In genomic region chr17:76152580-76152979, GRCh38 we compare ENCODE assay signal across 22 cellular contexts. TPM values are rescaled to one million over a fixed set of nuclear protein-coding genes. Genes with fewer than 3 reads are reported as not detected.
A peak's percentile ranks its signal among the peaks of the same experiment; 100 is the strongest.
DNase-seq lines count a peak whose midpoint lies in the region; ATAC-seq and TF ChIP-seq lines count a peak whose summit lies in the region.
"Had no signal": no experiment of that assay in that cellular context is flagged by ENCODE, and none has a peak within 500 bp of the region (broad histone marks: within the 10 kb centered on the region; RNA-seq: fewer than 3 reads in every experiment).

No MANE protein-coding gene starts in this region.

- POLR2A ChIA-PET in WTC11 (lab: Charles Lee), result no interaction called here

- ATAC-seq in WTC11 (peak; percentile 70), HG02588 (IDR thresholded peaks at IDR 0.05; ENCODE audit: unreplicated experiment) (no peak)
- ATAC-seq: esophagus mucosa; natural killer cell treated with Interleukin-12 subunit alpha and Interleukin-12 subunit beta and Interleukin-15 and Interleukin-18, amount 100 ng/mL, for 72 hours; sciatic nerve had no signal

- H3K9ac ChIP-seq in endodermal cell (ENCODE audit: extremely low read depth, low read length, poor library complexity, severe bottlenecking), result no peak overlapping the region

- H3K27ac ChIP-seq in endodermal cell (ENCODE audit: low read depth, low read length) (no peak overlapping the region), suprapubic skin (no peak overlapping the region)
- H3K27ac ChIP-seq: ovary, thoracic aorta had no signal

- no peaks in the 10 kb centered on the region for H3K9me3 Mint-ChIP-seq in activated naive CD4-positive, alpha-beta T cell treated with anti-CD3 and anti-CD28 coated beads, Interleukin-2, amount 10 ng/mL, durations not matched to agents 7 days and 5 days
- H3K9me3 Mint-ChIP-seq in WTC11 (no peaks in the 10 kb centered on the region), endodermal cell (no peaks in the 10 kb centered on the region)
- H3K9me3 Mint-ChIP-seq: natural killer cell treated with Interleukin-12 subunit alpha and Interleukin-12 subunit beta and Interleukin-15 and Interleukin-18, amount 100 ng/mL, for 72 hours had no signal

- no peak for DNase-seq in activated naive CD4-positive, alpha-beta T cell treated with anti-CD3 and anti-CD28 coated beads, Interleukin-2, amount 10 ng/mL, durations not matched to agents 7 days and 5 days
- no peak for DNase-seq in activated naive CD4-positive, alpha-beta T cell (lab: John Stamatoyannopoulos, UW)
- DNase-seq in WTC11 (ENCODE audit: low spot score) (no peak), endodermal cell (peak; percentile 82), suprapubic skin (ENCODE audit: low spot score in 2 of 2) (peak; percentile 46 to 47), inferior parietal cortex (ENCODE audit: extremely low spot score) (no peak), DMS153 treated with DMSO at 0.1 percent for 48 hours (lab: John Stamatoyannopoulos, UW; ENCODE audit: unreplicated experiment) (no peak)
- DNase-seq: aorta, DMS53, GF-D8, kidney glomerular epithelial cell, mesenchymal stem cell, MM.1S, NCI-H2171 treated with DMSO at 0.1 percent for 48 hours, NCI-H748 treated with DMSO at 0.1 percent for 48 hours, ovary, SHP77 had no signal

- peaks cover 52% of the 10 kb centered on the region for H3K4me1 Mint-ChIP-seq in activated naive CD4-positive, alpha-beta T cell treated with anti-CD3 and anti-CD28 coated beads, Interleukin-2, amount 10 ng/mL, durations not matched to agents 7 days and 5 days
- H3K4me1 Mint-ChIP-seq in WTC11 (peaks cover 35% of the 10 kb centered on the region), endodermal cell (peaks cover 20% of the 10 kb centered on the region)

- TF ChIP-seq EP300 in suprapubic skin (IDR thresholded peaks at IDR 0.05), result no peak

- H3K9me3 ChIP-seq in endodermal cell (ENCODE audit: control insufficient read depth, low read length) (no peaks in the 10 kb centered on the region), suprapubic skin (no peaks in the 10 kb centered on the region)
- H3K9me3 ChIP-seq: ovary, thoracic aorta had no signal

- H3K4me1 ChIP-seq in endodermal cell (ENCODE audit: control insufficient read depth, insufficient read depth, low read length), result no peaks in the 10 kb centered on the region
- no peaks in the 10 kb centered on the region for H3K4me1 ChIP-seq in suprapubic skin

- H3K27me3 ChIP-seq in endodermal cell (ENCODE audit: control insufficient read depth, insufficient read depth, low read length, poor library complexity, severe bottlenecking), result no peaks in the 10 kb centered on the region
- H3K27me3 ChIP-seq in suprapubic skin, result no peaks in the 10 kb centered on the region
- H3K27me3 ChIP-seq: ovary had no signal

- no peak overlapping the region for H3K4me3 ChIP-seq in endodermal cell (ENCODE audit: low read length)
- no peak overlapping the region for H3K4me3 ChIP-seq in suprapubic skin
- H3K4me3 ChIP-seq: ovary, thoracic aorta had no signal

- H3K27me3 Mint-ChIP-seq in activated naive CD4-positive, alpha-beta T cell treated with anti-CD3 and anti-CD28 coated beads, Interleukin-2, amount 10 ng/mL, durations not matched to agents 7 days and 5 days, result no peaks in the 10 kb centered on the region
- H3K27me3 Mint-ChIP-seq in WTC11 (ENCODE audit: low read depth) (no peaks in the 10 kb centered on the region), endodermal cell (ENCODE audit: insufficient read depth) (no peaks in the 10 kb centered on the region)
- H3K27me3 Mint-ChIP-seq: natural killer cell treated with Interleukin-12 subunit alpha and Interleukin-12 subunit beta and Interleukin-15 and Interleukin-18, amount 100 ng/mL, for 72 hours had no signal

- H3K4me3 Mint-ChIP-seq in activated naive CD4-positive, alpha-beta T cell treated with anti-CD3 and anti-CD28 coated beads, Interleukin-2, amount 10 ng/mL, durations not matched to agents 7 days and 5 days, result no peak overlapping the region
- H3K4me3 Mint-ChIP-seq in WTC11, result no peak overlapping the region
- no peak overlapping the region for H3K4me3 Mint-ChIP-seq in endodermal cell
- H3K4me3 Mint-ChIP-seq: natural killer cell treated with Interleukin-12 subunit alpha and Interleukin-12 subunit beta and Interleukin-15 and Interleukin-18, amount 100 ng/mL, for 72 hours had no signal

- TF ChIP-seq POLR2A in suprapubic skin (IDR thresholded peaks at IDR 0.05), result no peak

- peak overlapping the region; percentile 96 for H3K27ac Mint-ChIP-seq in activated naive CD4-positive, alpha-beta T cell treated with anti-CD3 and anti-CD28 coated beads, Interleukin-2, amount 10 ng/mL, durations not matched to agents 7 days and 5 days
- H3K27ac Mint-ChIP-seq in WTC11 (no peak overlapping the region), endodermal cell (no peak overlapping the region)

- 84 to 87% methylated on average over 6 to 7 of the region's 7 CpGs for WGBS in endodermal cell (ENCODE audit: insufficient coverage in 1 of 2, insufficient read length in 1 of 2), 2 experiments
- WGBS in suprapubic skin, result 78% methylated on average over 7 of the region's 7 CpGs

- no peak for TF ChIP-seq CTCF in WTC11 (IDR thresholded peaks at IDR 0.05)
- peak; percentile 32 for TF ChIP-seq CTCF in endodermal cell (conservative IDR thresholded peaks at IDR 0.05)
- no peak for TF ChIP-seq CTCF in suprapubic skin (IDR thresholded peaks at IDR 0.05)

- CTCF ChIA-PET in activated naive CD4-positive, alpha-beta T cell treated with anti-CD3 and anti-CD28 coated beads, Interleukin-2, amount 10 ng/mL, durations not matched to agents 7 days and 5 days (lab: Charles Lee), result interaction anchor here (1.0 to 2.4 kb wide), 5 partner anchors 17 to 245 kb away, joined by 3 to 10 read pairs (median 5); no protein-coding TSS in a partner anchor
- CTCF ChIA-PET in WTC11 (lab: Charles Lee), result interaction anchor here (0.9 to 4.6 kb wide), 21 partner anchors 9 to 152 kb away, joined by 3 to 68 read pairs (median 5); partner anchors contain the start of genes CDK3 and FOXJ1

- H3K36me3 ChIP-seq in endodermal cell (ENCODE audit: control insufficient read depth, insufficient read depth, low read length), result no peaks in the 10 kb centered on the region
- H3K36me3 ChIP-seq in suprapubic skin, result no peaks in the 10 kb centered on the region
- H3K36me3 ChIP-seq: ovary, thoracic aorta had no signal

- peaks cover 88% of the 10 kb centered on the region for H3K36me3 Mint-ChIP-seq in activated naive CD4-positive, alpha-beta T cell treated with anti-CD3 and anti-CD28 coated beads, Interleukin-2, amount 10 ng/mL, durations not matched to agents 7 days and 5 days
- no peaks in the 10 kb centered on the region for H3K36me3 Mint-ChIP-seq in WTC11
- no peaks in the 10 kb centered on the region for H3K36me3 Mint-ChIP-seq in endodermal cell (ENCODE audit: low read depth)
- H3K36me3 Mint-ChIP-seq: natural killer cell treated with Interleukin-12 subunit alpha and Interleukin-12 subunit beta and Interleukin-15 and Interleukin-18, amount 100 ng/mL, for 72 hours had no signal

TF ChIP-seq in WTC11, 78 proteins besides CTCF, POLR2A, EP300 and RAD21:
- TF ChIP-seq HMGXB4 (CRISPR knock-in tag; IDR thresholded peaks at IDR 0.05) (0 out of 2 replicates have a peak, but pooled peaks have one; percentile 1), ATF3 (CRISPR knock-in tag; conservative IDR thresholded peaks at IDR 0.05) (no peak)
TF ChIP-seq in WTC11: peak in this region for 1.

RNA-seq across cellular contexts. Expression of gene FOXJ1, which starts 11.5 kb away (rescaled TPM):
- total RNA-seq in WTC11 (2021) (6.2 to 11.8 TPM (median 6.8 TPM) in 3 replicates), endodermal cell (10 to 100 TPM; 17.8 to 23.6 TPM), suprapubic skin (1 to 10 TPM; 2.1 to 3.6 (median 2.9) TPM)
- 12.3 TPM for polyA plus RNA-seq in endodermal cell (2013, experiment 1 of 2)
- 12.8 TPM for polyA plus RNA-seq in endodermal cell (2013, experiment 2 of 2)
- total RNA-seq: aorta, esophagus mucosa, thoracic aorta had no signal
- polyA plus RNA-seq: aorta had no signal

RNA-seq across cellular contexts. Expression of gene EXOC7, which starts 49.0 kb away (rescaled TPM):
- total RNA-seq in WTC11 (2021) (90.0 to 126 TPM (median 96.2 TPM) in 3 replicates), endodermal cell (100 to 1,000 TPM; 159 to 187 TPM), suprapubic skin (100 to 1,000 TPM in 1 of 4 donors, 10 to 100 TPM in 3; 67.4 to 108 (median 78.6) TPM)
- 83.1 TPM for polyA plus RNA-seq in endodermal cell (2013, experiment 1 of 2)
- 82.3 TPM for polyA plus RNA-seq in endodermal cell (2013, experiment 2 of 2)

Comparison
In these comparisons a context has a peak if more than half of its experiments do, and no peak if none do; other contexts are left out.
1. DNase-seq: peak in endodermal cell (single experiment) and suprapubic skin (2 of 2); none in activated naive CD4-positive, alpha-beta T cell treated with anti-CD3 and anti-CD28 coated beads, Interleukin-2, amount 10 ng/mL, durations not matched to agents 7 days and 5 days (single experiment), activated naive CD4-positive, alpha-beta T cell (0 of 4), WTC11 (single experiment), inferior parietal cortex (single experiment) and DMS153 treated with DMSO at 0.1 percent for 48 hours (single experiment).